36 cellular contexts compared by ENCODE assay signal in genomic region chr22:45195616-45196015, GRCh38.
"Had no signal": no experiment of that assay in that cellular context is flagged by ENCODE, and none has a peak within 500 bp of the region (broad histone marks: within the 10 kb centered on the region; RNA-seq: fewer than 3 reads in every experiment).

No MANE protein-coding gene starts in this region.

- H3K4me1 ChIP-seq: body of pancreas, breast epithelium had no signal

- H3K9me3 Mint-ChIP-seq: activated B cell treated with CpG ODN at 0.5 μM for 24 hours; activated CD4-positive, alpha-beta memory T cell treated with anti-CD3 and anti-CD28 coated beads, Interleukin-2, amount 10 ng/mL, durations not matched to agents 7 days and 5 days; activated naive CD4-positive, alpha-beta T cell treated with anti-CD3 and anti-CD28 coated beads for 36 hours; activated naive CD4-positive, alpha-beta T cell treated with anti-CD3 and anti-CD28 coated beads, Interleukin-2, amount 50 U/mL, for 72 hours; activated naive CD8-positive, alpha-beta T cell treated with anti-CD3 and anti-CD28 coated beads for 36 hours; activated T-cell treated with anti-CD3 and anti-CD28 coated beads, Interleukin-2, amount 50 U/mL, for 24 hours; activated T-cell treated with anti-CD3 and anti-CD28 coated beads, Interleukin-2, amount 50 U/mL, for 72 hours; activated T-helper 1 cell treated with anti-CD3 and anti-CD28 coated beads, Interleukin-12 subunit alpha, Interleukin-12 subunit beta, Interleukin-2, Interleukin-4 antibody, amounts not matched to agents 30 ng/mL and 10 ng/mL and 1 ng/mL, durations not matched to agents 14 hours and 24 hours and 36 hours; activated T-helper 17 cell treated with anti-CD3 and anti-CD28 coated beads, Interleukin-2, amount 50 U/mL, for 72 hours; T-helper 1 cell treated with Interleukin-12 subunit alpha and Interleukin-12 subunit beta and Interleukin-4 antibody, amounts not matched to agents 30 μg/mL and 1 μg/mL, for 36 hours; T-helper 2 cell treated with Interferon-gamma antibody and Interleukin-4, amounts not matched to agents 5 μg/mL and 100 μg/mL, for 36 hours had no signal

- H3K27me3 Mint-ChIP-seq: activated B cell treated with CpG ODN at 0.5 μM for 24 hours; activated CD4-positive, alpha-beta memory T cell treated with anti-CD3 and anti-CD28 coated beads, Interleukin-2, amount 10 ng/mL, durations not matched to agents 7 days and 5 days; activated CD4-positive, alpha-beta T cell treated with anti-CD3 and anti-CD28 coated beads for 36 hours; activated CD8-positive, alpha-beta memory T cell treated with anti-CD3 and anti-CD28 coated beads, Interleukin-2, amount 10 ng/mL, durations not matched to agents 7 days and 5 days; activated naive CD8-positive, alpha-beta T cell treated with anti-CD3 and anti-CD28 coated beads for 36 hours; activated T-cell treated with anti-CD3 and anti-CD28 coated beads, Interleukin-2, amount 50 U/mL, for 24 hours; activated T-helper 17 cell treated with anti-CD3 and anti-CD28 coated beads, Interleukin-2, amount 50 U/mL, for 72 hours had no signal

- H3K9me3 ChIP-seq: adrenal gland, body of pancreas, breast epithelium had no signal

- H3K4me1 Mint-ChIP-seq: activated B cell treated with CpG ODN at 0.5 μM for 24 hours; activated CD4-positive, alpha-beta memory T cell treated with anti-CD3 and anti-CD28 coated beads, Interleukin-2, amount 10 ng/mL, durations not matched to agents 7 days and 5 days; activated CD4-positive, alpha-beta T cell treated with anti-CD3 and anti-CD28 coated beads for 36 hours; activated CD8-positive, alpha-beta memory T cell treated with anti-CD3 and anti-CD28 coated beads, Interleukin-2, amount 10 ng/mL, durations not matched to agents 7 days and 5 days; activated naive CD8-positive, alpha-beta T cell treated with anti-CD3 and anti-CD28 coated beads for 36 hours; activated T-helper 17 cell treated with anti-CD3 and anti-CD28 coated beads, Interleukin-2, amount 50 U/mL, for 72 hours had no signal

- H3K4me3 Mint-ChIP-seq: activated B cell treated with CpG ODN at 0.5 μM for 24 hours; activated CD4-positive, alpha-beta memory T cell treated with anti-CD3 and anti-CD28 coated beads, Interleukin-2, amount 10 ng/mL, durations not matched to agents 7 days and 5 days; activated CD4-positive, alpha-beta T cell treated with anti-CD3 and anti-CD28 coated beads for 36 hours; activated CD8-positive, alpha-beta memory T cell treated with anti-CD3 and anti-CD28 coated beads, Interleukin-2, amount 10 ng/mL, durations not matched to agents 7 days and 5 days; activated CD8-positive, alpha-beta T cell treated with anti-CD3 and anti-CD28 coated beads, Interleukin-2, amount 10 ng/mL, durations not matched to agents 7 days and 5 days; activated naive CD4-positive, alpha-beta T cell treated with anti-CD3 and anti-CD28 coated beads for 36 hours; activated naive CD8-positive, alpha-beta T cell treated with anti-CD3 and anti-CD28 coated beads for 36 hours; activated T-cell treated with anti-CD3 and anti-CD28 coated beads, Interleukin-2, amount 50 U/mL, for 24 hours; activated T-cell treated with anti-CD3 and anti-CD28 coated beads, Interleukin-2, amount 50 U/mL, for 72 hours; activated T-helper 1 cell treated with anti-CD3 and anti-CD28 coated beads, Interleukin-12 subunit alpha, Interleukin-12 subunit beta, Interleukin-2, Interleukin-4 antibody, amounts not matched to agents 30 ng/mL and 10 ng/mL and 1 ng/mL, durations not matched to agents 14 hours and 24 hours and 36 hours; activated T-helper 17 cell treated with anti-CD3 and anti-CD28 coated beads, Interleukin-2, amount 50 U/mL, for 72 hours; T-helper 1 cell treated with Interleukin-12 subunit alpha and Interleukin-12 subunit beta and Interleukin-4 antibody, amounts not matched to agents 30 μg/mL and 1 μg/mL, for 36 hours; T-helper 2 cell treated with Interferon-gamma antibody and Interleukin-4, amounts not matched to agents 5 μg/mL and 100 μg/mL, for 36 hours had no signal

- H3K36me3 Mint-ChIP-seq: activated naive CD4-positive, alpha-beta T cell treated with anti-CD3 and anti-CD28 coated beads, Interleukin-2, amount 50 U/mL, for 72 hours had no signal

- FAIRE-seq: astrocyte, TTC549 had no signal

- H3K27ac ChIP-seq: adrenal gland, body of pancreas, brain microvascular endothelial cell, breast epithelium, VCaP had no signal

- ATAC-seq: activated CD4-positive, alpha-beta T cell treated with anti-CD3 and anti-CD28 coated beads for 36 hours; activated CD4-positive, CD25-positive, alpha-beta regulatory T cell treated with anti-CD3 and anti-CD28 coated beads, Interleukin-2, amount 50 U/mL, for 24 hours; activated CD8-positive, alpha-beta memory T cell treated with anti-CD3 and anti-CD28 coated beads, Interleukin-2, amount 10 ng/mL, durations not matched to agents 7 days and 5 days; activated CD8-positive, alpha-beta T cell treated with anti-CD3 and anti-CD28 coated beads, Interleukin-2, amount 10 ng/mL, durations not matched to agents 7 days and 5 days; activated naive CD4-positive, alpha-beta T cell treated with anti-CD3 and anti-CD28 coated beads, Interleukin-2, amount 50 U/mL, for 72 hours; activated T-cell treated with anti-CD3 and anti-CD28 coated beads, Interleukin-2, amount 50 U/mL, for 72 hours; activated T-helper 17 cell treated with anti-CD3 and anti-CD28 coated beads, Interleukin-2, amount 50 U/mL, for 72 hours; body of pancreas had no signal

- H3K4me3 ChIP-seq: adrenal gland, body of pancreas, breast epithelium had no signal

- H3K36me3 ChIP-seq: breast epithelium had no signal

- H3K27ac Mint-ChIP-seq: activated B cell treated with CpG ODN at 0.5 μM for 24 hours; activated CD4-positive, alpha-beta memory T cell treated with anti-CD3 and anti-CD28 coated beads, Interleukin-2, amount 10 ng/mL, durations not matched to agents 7 days and 5 days; activated CD4-positive, alpha-beta T cell treated with anti-CD3 and anti-CD28 coated beads for 36 hours; activated CD8-positive, alpha-beta memory T cell treated with anti-CD3 and anti-CD28 coated beads, Interleukin-2, amount 10 ng/mL, durations not matched to agents 7 days and 5 days; activated CD8-positive, alpha-beta T cell treated with anti-CD3 and anti-CD28 coated beads, Interleukin-2, amount 10 ng/mL, durations not matched to agents 7 days and 5 days; activated naive CD4-positive, alpha-beta T cell treated with anti-CD3 and anti-CD28 coated beads for 36 hours; activated naive CD4-positive, alpha-beta T cell treated with anti-CD3 and anti-CD28 coated beads, Interleukin-2, amount 50 U/mL, for 72 hours; activated naive CD8-positive, alpha-beta T cell treated with anti-CD3 and anti-CD28 coated beads for 36 hours; activated T-cell treated with anti-CD3 and anti-CD28 coated beads, Interleukin-2, amount 50 U/mL, for 24 hours; activated T-cell treated with anti-CD3 and anti-CD28 coated beads, Interleukin-2, amount 50 U/mL, for 72 hours; activated T-helper 1 cell treated with anti-CD3 and anti-CD28 coated beads, Interleukin-12 subunit alpha, Interleukin-12 subunit beta, Interleukin-2, Interleukin-4 antibody, amounts not matched to agents 30 ng/mL and 10 ng/mL and 1 ng/mL, durations not matched to agents 14 hours and 24 hours and 36 hours; activated T-helper 17 cell treated with anti-CD3 and anti-CD28 coated beads, Interleukin-2, amount 50 U/mL, for 72 hours; T-helper 1 cell treated with Interleukin-12 subunit alpha and Interleukin-12 subunit beta and Interleukin-4 antibody, amounts not matched to agents 30 μg/mL and 1 μg/mL, for 36 hours; T-helper 2 cell treated with Interferon-gamma antibody and Interleukin-4, amounts not matched to agents 5 μg/mL and 100 μg/mL, for 36 hours had no signal

- H3K27me3 ChIP-seq: adrenal gland, body of pancreas, brain microvascular endothelial cell, breast epithelium had no signal

- DNase-seq: activated B cell treated with CpG ODN at 0.5 μM for 24 hours; activated CD4-positive, alpha-beta memory T cell treated with anti-CD3 and anti-CD28 coated beads, Interleukin-2, amount 10 ng/mL, durations not matched to agents 7 days and 5 days; activated CD4-positive, alpha-beta T cell treated with anti-CD3 and anti-CD28 coated beads for 1 hour; activated CD4-positive, alpha-beta T cell treated with anti-CD3 and anti-CD28 coated beads for 36 hours; activated CD4-positive, alpha-beta T cell treated with anti-CD3 and anti-CD28 coated beads for 48 hours; activated CD4-positive, alpha-beta T cell treated with anti-CD3 and anti-CD28 coated beads, Interleukin-2, amount 50 U/mL, for 48 hours; activated CD8-positive, alpha-beta memory T cell treated with anti-CD3 and anti-CD28 coated beads for 24 hours; activated CD8-positive, alpha-beta memory T cell treated with anti-CD3 and anti-CD28 coated beads, Interleukin-2, amount 10 ng/mL, durations not matched to agents 7 days and 5 days; activated CD8-positive, alpha-beta memory T cell treated with anti-CD3 and anti-CD28 coated beads, Interleukin-2, amount 50 U/mL, for 48 hours; activated CD8-positive, alpha-beta T cell treated with anti-CD3 and anti-CD28 coated beads, Interleukin-2, amount 10 ng/mL, durations not matched to agents 7 days and 5 days; activated effector memory CD4-positive, alpha-beta T cell treated with anti-CD3 and anti-CD28 coated beads, Interleukin-2, amount 50 U/mL, for 16 hours; activated gamma-delta T cell treated with Interleukin-2 at 50 U/mL for 16 hours; activated naive CD4-positive, alpha-beta T cell; activated naive CD4-positive, alpha-beta T cell treated with anti-CD3 and anti-CD28 coated beads for 36 hours; activated naive CD4-positive, alpha-beta T cell treated with anti-CD3 and anti-CD28 coated beads, Interleukin-2, amount 50 U/mL, for 16 hours; activated naive CD8-positive, alpha-beta T cell treated with anti-CD3 and anti-CD28 coated beads for 36 hours; activated T-cell treated with anti-CD3 and anti-CD28 coated beads, Interleukin-2, amount 50 U/mL, for 24 hours; activated T-cell treated with anti-CD3 and anti-CD28 coated beads, Interleukin-2, amount 50 U/mL, for 72 hours; amniotic stem cell; body of pancreas; brain microvascular endothelial cell; central memory CD4-positive, alpha-beta T cell; T-helper 1 cell; T-helper 2 cell; T-helper 9 cell had no signal
